Comparison of ENCODE assay signal across 1 cellular context in the genomic region with DNA sequence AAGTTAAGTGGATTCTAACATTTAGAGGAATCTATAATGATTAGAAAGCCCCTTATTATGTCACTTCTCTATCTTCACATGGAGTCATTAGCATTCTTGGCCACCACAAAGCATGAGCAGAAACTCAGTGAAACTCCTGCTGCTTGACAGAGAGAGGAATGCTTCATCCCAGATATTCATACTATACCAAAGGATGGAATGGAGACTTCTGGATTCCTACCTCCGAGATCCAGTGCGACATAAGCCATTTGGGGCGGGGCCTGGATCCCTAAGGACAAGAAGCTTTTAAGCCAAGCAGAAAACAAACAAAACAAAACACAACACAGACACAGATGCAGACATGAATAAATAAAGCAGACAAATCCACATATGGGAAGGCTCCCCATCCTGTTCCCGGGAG.
TF ChIP-seq lines count a peak whose summit lies in the region.

No MANE protein-coding gene starts in this region.

TF ChIP-seq in GM23338, 12 proteins besides CTCF, POLR2A, EP300 and RAD21 (continued from another document):
- TF ChIP-seq, protein P1, sequence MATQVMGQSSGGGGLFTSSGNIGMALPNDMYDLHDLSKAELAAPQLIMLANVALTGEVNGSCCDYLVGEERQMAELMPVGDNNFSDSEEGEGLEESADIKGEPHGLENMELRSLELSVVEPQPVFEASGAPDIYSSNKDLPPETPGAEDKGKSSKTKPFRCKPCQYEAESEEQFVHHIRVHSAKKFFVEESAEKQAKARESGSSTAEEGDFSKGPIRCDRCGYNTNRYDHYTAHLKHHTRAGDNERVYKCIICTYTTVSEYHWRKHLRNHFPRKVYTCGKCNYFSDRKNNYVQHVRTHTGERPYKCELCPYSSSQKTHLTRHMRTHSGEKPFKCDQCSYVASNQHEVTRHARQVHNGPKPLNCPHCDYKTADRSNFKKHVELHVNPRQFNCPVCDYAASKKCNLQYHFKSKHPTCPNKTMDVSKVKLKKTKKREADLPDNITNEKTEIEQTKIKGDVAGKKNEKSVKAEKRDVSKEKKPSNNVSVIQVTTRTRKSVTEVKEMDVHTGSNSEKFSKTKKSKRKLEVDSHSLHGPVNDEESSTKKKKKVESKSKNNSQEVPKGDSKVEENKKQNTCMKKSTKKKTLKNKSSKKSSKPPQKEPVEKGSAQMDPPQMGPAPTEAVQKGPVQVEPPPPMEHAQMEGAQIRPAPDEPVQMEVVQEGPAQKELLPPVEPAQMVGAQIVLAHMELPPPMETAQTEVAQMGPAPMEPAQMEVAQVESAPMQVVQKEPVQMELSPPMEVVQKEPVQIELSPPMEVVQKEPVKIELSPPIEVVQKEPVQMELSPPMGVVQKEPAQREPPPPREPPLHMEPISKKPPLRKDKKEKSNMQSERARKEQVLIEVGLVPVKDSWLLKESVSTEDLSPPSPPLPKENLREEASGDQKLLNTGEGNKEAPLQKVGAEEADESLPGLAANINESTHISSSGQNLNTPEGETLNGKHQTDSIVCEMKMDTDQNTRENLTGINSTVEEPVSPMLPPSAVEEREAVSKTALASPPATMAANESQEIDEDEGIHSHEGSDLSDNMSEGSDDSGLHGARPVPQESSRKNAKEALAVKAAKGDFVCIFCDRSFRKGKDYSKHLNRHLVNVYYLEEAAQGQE (IDR thresholded peaks at IDR 0.05; ENCODE audit: unreplicated experiment): no peak
- TF ChIP-seq POLR2AphosphoS5 (IDR thresholded peaks at IDR 0.05; ENCODE audit: low read depth): no peak
- TF ChIP-seq, protein P2, sequence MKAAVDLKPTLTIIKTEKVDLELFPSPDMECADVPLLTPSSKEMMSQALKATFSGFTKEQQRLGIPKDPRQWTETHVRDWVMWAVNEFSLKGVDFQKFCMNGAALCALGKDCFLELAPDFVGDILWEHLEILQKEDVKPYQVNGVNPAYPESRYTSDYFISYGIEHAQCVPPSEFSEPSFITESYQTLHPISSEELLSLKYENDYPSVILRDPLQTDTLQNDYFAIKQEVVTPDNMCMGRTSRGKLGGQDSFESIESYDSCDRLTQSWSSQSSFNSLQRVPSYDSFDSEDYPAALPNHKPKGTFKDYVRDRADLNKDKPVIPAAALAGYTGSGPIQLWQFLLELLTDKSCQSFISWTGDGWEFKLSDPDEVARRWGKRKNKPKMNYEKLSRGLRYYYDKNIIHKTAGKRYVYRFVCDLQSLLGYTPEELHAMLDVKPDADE (IDR thresholded peaks at IDR 0.05): no peak
